In genomic region chr10:125468273-125468672, GRCh38 we compare ENCODE assay signal across 6 cellular contexts.
"Had no signal": no experiment of that assay in that cellular context is flagged by ENCODE, and none has a peak within 500 bp of the region (broad histone marks: within the 10 kb centered on the region; RNA-seq: fewer than 3 reads in every experiment).

No MANE protein-coding gene starts in this region.

- H3K27ac Mint-ChIP-seq: IgD-negative memory B cell had no signal

- H3K4me3 ChIP-seq: K562 had no signal

- H3K36me3 Mint-ChIP-seq: IgD-negative memory B cell had no signal

- DNase-seq: IMR-90, KBM-7 had no signal

- H3K4me1 Mint-ChIP-seq: IgD-negative memory B cell had no signal

- H3K27ac ChIP-seq: HL-60 had no signal

- H3K4me3 Mint-ChIP-seq: IgD-negative memory B cell had no signal

- ATAC-seq: HepG2, K562 had no signal
